1 cellular context compared by ENCODE assay signal in the genomic region with DNA sequence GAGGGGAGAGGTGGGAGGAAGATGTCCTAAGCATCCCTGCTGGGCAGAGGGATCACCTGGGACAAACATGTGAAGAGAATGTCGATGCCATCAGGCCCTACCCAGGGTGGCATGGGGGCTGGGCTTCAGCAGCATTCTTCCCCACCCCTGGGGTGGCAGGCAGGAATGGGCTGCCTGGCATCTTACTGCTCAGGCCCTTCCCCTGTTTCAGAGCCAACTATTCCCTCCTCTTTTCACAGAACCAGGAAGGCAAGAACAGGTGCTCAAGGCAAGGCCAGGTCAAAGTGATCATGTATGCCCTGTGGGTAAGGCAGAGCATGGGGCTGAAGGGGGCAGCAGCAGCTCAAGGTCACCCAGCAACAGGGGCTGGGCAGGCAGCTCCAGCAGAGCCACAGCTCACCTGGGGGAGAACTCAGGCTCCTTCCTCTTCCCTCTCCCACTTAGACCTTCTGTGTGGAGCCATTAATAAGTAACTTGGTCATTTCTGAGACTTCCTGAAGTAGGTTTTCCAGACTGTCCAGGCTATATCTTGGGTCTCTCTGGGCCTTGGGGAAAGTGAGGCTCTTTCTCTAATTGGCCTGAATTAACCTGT.
TF ChIP-seq lines count a peak whose summit lies in the region.

No MANE protein-coding gene starts in this region.

TF ChIP-seq in GM12878, 131 proteins besides CTCF, POLR2A, EP300 and RAD21:
- TF ChIP-seq NFXL1 (IDR thresholded peaks at IDR 0.05; ENCODE audit: borderline replicate concordance) = no peak
- no peak for TF ChIP-seq NBN (IDR thresholded peaks at IDR 0.05)
- no peak for TF ChIP-seq DPF2 (IDR thresholded peaks at IDR 0.05)
- TF ChIP-seq SMAD5 (IDR thresholded peaks at IDR 0.05; ENCODE audit: low read depth) = no peak
- TF ChIP-seq HCFC1 (IDR thresholded peaks at IDR 0.05; ENCODE audit: low read length) = no peak
- TF ChIP-seq RAD51 (IDR thresholded peaks at IDR 0.05) = no peak
- TF ChIP-seq SMAD1 (IDR thresholded peaks at IDR 0.05; ENCODE audit: low read depth, partially characterized antibody) = no peak
- TF ChIP-seq NRF1 (conservative IDR thresholded peaks at IDR 0.05; ENCODE audit: low read depth, low read length) = no peak
- TF ChIP-seq ESRRA (IDR thresholded peaks at IDR 0.05; ENCODE audit: low read length) = no peak
- TF ChIP-seq KDM1A (IDR thresholded peaks at IDR 0.05; ENCODE audit: borderline replicate concordance) = no peak
TF ChIP-seq in GM12878: peak in this region for 0.
